1 cellular context compared by ENCODE assay signal in genomic region chr2:73937103-73937885, GRCh38.
TF ChIP-seq lines count a peak whose summit lies in the region.

No MANE protein-coding gene starts in this region.

TF ChIP-seq in A549, 52 proteins besides CTCF, POLR2A, EP300 and RAD21 (continued from another document):
- TF ChIP-seq ZNF302 (CRISPR knock-in tag; IDR thresholded peaks at IDR 0.05) (no peak), EHF (CRISPR knock-in tag; IDR thresholded peaks at IDR 0.05) (no peak), CHD4 (IDR thresholded peaks at IDR 0.05; ENCODE audit: borderline replicate concordance) (no peak), RNF2 (IDR thresholded peaks at IDR 0.05; ENCODE audit: borderline replicate concordance, low read depth) (no peak), ELK1 (IDR thresholded peaks at IDR 0.05; ENCODE audit: low read depth, low read length) (no peak), PHF8 (IDR thresholded peaks at IDR 0.05; ENCODE audit: borderline replicate concordance, low read depth) (no peak), MAZ (IDR thresholded peaks at IDR 0.05; ENCODE audit: borderline replicate concordance, low read depth, low read length) (no peak), CBX8 (IDR thresholded peaks at IDR 0.05) (no peak), HOXB13 (CRISPR knock-in tag; IDR thresholded peaks at IDR 0.05; ENCODE audit: low read depth) (no peak)
- TF ChIP-seq, protein P1, sequence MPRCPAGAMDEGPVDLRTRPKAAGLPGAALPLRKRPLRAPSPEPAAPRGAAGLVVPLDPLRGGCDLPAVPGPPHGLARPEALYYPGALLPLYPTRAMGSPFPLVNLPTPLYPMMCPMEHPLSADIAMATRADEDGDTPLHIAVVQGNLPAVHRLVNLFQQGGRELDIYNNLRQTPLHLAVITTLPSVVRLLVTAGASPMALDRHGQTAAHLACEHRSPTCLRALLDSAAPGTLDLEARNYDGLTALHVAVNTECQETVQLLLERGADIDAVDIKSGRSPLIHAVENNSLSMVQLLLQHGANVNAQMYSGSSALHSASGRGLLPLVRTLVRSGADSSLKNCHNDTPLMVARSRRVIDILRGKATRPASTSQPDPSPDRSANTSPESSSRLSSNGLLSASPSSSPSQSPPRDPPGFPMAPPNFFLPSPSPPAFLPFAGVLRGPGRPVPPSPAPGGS (IDR thresholded peaks at IDR 0.05): no peak
TF ChIP-seq in A549: peak in this region for 0.
